In the genomic region with DNA sequence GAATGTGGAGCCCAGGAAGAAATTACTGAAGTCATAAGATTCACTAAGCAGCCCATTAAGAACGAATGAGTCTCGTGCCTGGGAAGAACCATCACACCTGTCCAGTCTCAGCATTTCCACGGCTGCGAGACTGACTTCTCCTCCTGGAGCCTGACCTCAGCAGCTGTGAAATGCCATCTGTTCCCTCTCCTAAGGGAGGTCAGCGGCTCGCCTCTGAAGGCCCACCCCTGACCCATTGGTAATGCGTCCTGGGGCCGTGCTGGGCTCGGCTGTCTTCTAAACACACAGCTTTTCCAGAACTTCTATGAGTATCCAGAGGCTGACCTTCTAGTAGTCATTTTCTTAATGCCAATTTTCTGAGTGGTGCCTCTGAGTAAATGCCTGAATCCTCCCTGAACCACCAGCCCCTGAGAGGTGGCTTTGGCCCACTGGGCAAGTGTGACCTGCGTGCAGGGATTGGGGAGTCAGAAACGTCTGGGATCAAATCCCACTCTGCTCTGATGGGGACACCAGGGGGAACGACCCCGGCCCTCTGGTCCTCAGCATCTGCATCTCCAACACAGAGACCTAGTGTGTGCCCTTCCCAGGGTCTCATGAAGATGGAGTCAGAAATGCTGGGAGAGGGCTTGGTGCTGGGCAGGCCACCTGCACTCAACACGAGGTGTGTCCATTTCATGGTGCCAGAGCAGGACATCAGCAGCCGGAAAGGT, we compare ENCODE assay signal across 23 cellular contexts. TPM values are rescaled to one million over a fixed set of nuclear protein-coding genes. Genes with fewer than 3 reads are reported as not detected.
A peak's percentile ranks its signal among the peaks of the same experiment; 100 is the strongest.
DNase-seq lines count a peak whose midpoint lies in the region; TF ChIP-seq lines count a peak whose summit lies in the region.
"Had no signal": no experiment of that assay in that cellular context is flagged by ENCODE, and none has a peak within 500 bp of the region (broad histone marks: within the 10 kb centered on the region; RNA-seq: fewer than 3 reads in every experiment).

No MANE protein-coding gene starts in this region.

- no peaks in the 10 kb centered on the region for H3K36me3 ChIP-seq in SJCRH30

- H3K4me3 Mint-ChIP-seq in type B pancreatic cell: no peak overlapping the region
- H3K4me3 Mint-ChIP-seq: CD8-positive, alpha-beta memory T cell had no signal

- no peak for TF ChIP-seq CTCF in type B pancreatic cell (conservative IDR thresholded peaks at IDR 0.05)

- H3K36me3 Mint-ChIP-seq in type B pancreatic cell: no peaks in the 10 kb centered on the region

- no peaks in the 10 kb centered on the region for H3K4me1 Mint-ChIP-seq in type B pancreatic cell (ENCODE audit: unreplicated experiment)

- H3K27ac ChIP-seq in SJCRH30: no peak overlapping the region
- H3K27ac ChIP-seq: C4-2B, RWPE1 had no signal

- no peaks in the 10 kb centered on the region for H3K27me3 ChIP-seq in SJCRH30

- DNase-seq in activated T-cell treated with anti-CD3 and anti-CD28 coated beads, Interleukin-2, amount 50 U/mL, for 1 hour: peak; percentile 6
- DNase-seq in activated T-cell treated with anti-CD3 and anti-CD28 coated beads for 4 hours (no peak), SJCRH30 (peak; percentile 17 to 29), mesenteric fat pad (ENCODE audit: low spot score) (peak; percentile 51), type B pancreatic cell (ENCODE audit: extremely low spot score, unreplicated experiment) (peak; percentile 62), NCI-H2107 (lab: John Stamatoyannopoulos, UW) (no peak), SIG-M5 treated with dmso at 0.1 percent for 504 hours (lab: John Stamatoyannopoulos, UW; ENCODE audit: unreplicated experiment) (no peak)
- DNase-seq: Calu3; CD8-positive, alpha-beta memory T cell; GDM1; GOT3; KG1; NCI-H1105; NCI-H146; NCI-H2029; NCI-H226; NCI-H510A treated with DMSO at 0.1 percent for 48 hours; NCI-H774; NK-92 treated with Interleukin-12 subunit alpha and Interleukin-12 subunit beta, amount 100 ng/mL, for 24 hours had no signal

- no peak overlapping the region for H3K27ac Mint-ChIP-seq in type B pancreatic cell
- H3K27ac Mint-ChIP-seq: CD8-positive, alpha-beta memory T cell had no signal

- H3K27me3 Mint-ChIP-seq in type B pancreatic cell: peaks cover 74% of the 10 kb centered on the region

- H3K4me3 ChIP-seq in SJCRH30: no peak overlapping the region

- no peaks in the 10 kb centered on the region for H3K9me3 ChIP-seq in SJCRH30 (replicated peaks)

- no peaks in the 10 kb centered on the region for H3K9me3 Mint-ChIP-seq in type B pancreatic cell

- H3K4me1 ChIP-seq in SJCRH30: peaks cover 4% of the 10 kb centered on the region; the same call in 1 of the 2 replicates

RNA-seq across cellular contexts. Expression of gene SLC6A3, which starts 5.7 kb away (rescaled TPM):
- 0.04 and 0.23 TPM in 2 replicates for total RNA-seq in SJCRH30 (2014; rRNA removed; shearing (Covaris generic))
- total RNA-seq in mesenteric fat pad (not detected), type B pancreatic cell (ENCODE audit: low replicate concordance) (0.19 TPM in 2 replicates)
- total RNA-seq: Calu3; CD8-positive, alpha-beta memory T cell; HT1080; SK-MEL-5 had no signal

Comparison
In these comparisons a context has a peak if more than half of its experiments do, and no peak if none do; other contexts are left out.
1. DNase-seq: peak in activated T-cell treated with anti-CD3 and anti-CD28 coated beads, Interleukin-2, amount 50 U/mL, for 1 hour (single experiment), SJCRH30 (2 of 2), mesenteric fat pad (single experiment) and type B pancreatic cell (single experiment); none in activated T-cell treated with anti-CD3 and anti-CD28 coated beads for 4 hours (single experiment), NCI-H2107 (single experiment) and SIG-M5 treated with dmso at 0.1 percent for 504 hours (single experiment).